ENCODE assay signal across 1 cellular context in the genomic region with DNA sequence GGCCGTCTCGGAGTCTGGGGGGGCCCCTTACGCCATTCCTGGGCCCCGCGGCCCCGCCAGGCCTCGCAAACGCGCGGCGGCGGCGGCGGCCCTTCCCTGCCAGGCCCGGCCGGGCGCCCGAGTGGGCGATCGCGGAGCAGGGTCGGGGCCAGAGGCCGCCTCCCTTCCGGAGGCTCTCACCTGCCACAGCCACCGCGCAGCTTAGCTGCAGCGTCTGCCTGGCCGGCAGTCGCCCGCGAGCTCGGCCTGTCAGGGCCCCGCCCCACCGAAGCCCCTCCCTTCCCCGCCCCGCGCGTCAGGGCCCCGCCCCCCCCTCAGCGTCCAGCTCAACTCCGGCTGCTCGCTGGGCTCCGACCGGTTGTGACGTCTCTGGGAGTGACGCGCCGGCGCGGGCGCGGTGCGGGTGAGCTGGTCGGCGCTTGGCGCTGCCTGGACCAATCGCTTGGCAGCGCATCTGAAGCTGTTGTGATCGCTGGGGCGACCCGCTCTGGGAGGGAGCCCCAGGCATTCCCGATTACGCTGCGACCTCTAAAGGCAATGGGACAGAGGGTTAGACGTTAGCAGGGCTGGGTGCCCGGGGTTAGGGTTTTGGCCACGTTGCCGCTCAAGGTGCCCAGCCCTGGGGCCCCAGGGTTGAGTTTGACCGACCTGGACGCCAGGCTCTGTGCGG.
TF ChIP-seq lines count a peak whose summit lies in the region.

A gene with protein sequence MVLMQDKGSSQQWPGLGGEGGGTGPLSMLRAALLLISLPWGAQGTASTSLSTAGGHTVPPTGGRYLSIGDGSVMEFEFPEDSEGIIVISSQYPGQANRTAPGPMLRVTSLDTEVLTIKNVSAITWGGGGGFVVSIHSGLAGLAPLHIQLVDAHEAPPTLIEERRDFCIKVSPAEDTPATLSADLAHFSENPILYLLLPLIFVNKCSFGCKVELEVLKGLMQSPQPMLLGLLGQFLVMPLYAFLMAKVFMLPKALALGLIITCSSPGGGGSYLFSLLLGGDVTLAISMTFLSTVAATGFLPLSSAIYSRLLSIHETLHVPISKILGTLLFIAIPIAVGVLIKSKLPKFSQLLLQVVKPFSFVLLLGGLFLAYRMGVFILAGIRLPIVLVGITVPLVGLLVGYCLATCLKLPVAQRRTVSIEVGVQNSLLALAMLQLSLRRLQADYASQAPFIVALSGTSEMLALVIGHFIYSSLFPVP (minus strand): TSS at position 216 of the 670 bp plus-strand sequence. CDS start 1,689 bp downstream, outside the sequence.

TF ChIP-seq in HepG2, 621 proteins besides CTCF, POLR2A, EP300 and RAD21 (continued from another document and continues in another):
- TF ChIP-seq, protein P1, sequence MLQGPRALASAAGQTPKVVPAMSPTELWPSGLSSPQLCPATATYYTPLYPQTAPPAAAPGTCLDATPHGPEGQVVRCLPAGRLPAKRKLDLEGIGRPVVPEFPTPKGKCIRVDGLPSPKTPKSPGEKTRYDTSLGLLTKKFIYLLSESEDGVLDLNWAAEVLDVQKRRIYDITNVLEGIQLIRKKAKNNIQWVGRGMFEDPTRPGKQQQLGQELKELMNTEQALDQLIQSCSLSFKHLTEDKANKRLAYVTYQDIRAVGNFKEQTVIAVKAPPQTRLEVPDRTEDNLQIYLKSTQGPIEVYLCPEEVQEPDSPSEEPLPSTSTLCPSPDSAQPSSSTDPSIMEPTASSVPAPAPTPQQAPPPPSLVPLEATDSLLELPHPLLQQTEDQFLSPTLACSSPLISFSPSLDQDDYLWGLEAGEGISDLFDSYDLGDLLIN (CRISPR knock-in tag; IDR thresholded peaks at IDR 0.05; ENCODE audit: borderline replicate concordance): no peak
- TF ChIP-seq HNRNPLL (IDR thresholded peaks at IDR 0.05; ENCODE audit: low read depth, low read length, poor library complexity, severe bottlenecking) (peak; percentile 45), ZSCAN12 (CRISPR knock-in tag; IDR thresholded peaks at IDR 0.05) (no peak), PPARG (CRISPR knock-in tag; conservative IDR thresholded peaks at IDR 0.05) (no peak), CHCHD3 (CRISPR knock-in tag; IDR thresholded peaks at IDR 0.05) (no peak), AKAP8 (CRISPR knock-in tag; IDR thresholded peaks at IDR 0.05) (no peak), POLR2G (IDR thresholded peaks at IDR 0.05; ENCODE audit: low read depth, low read length) (peak; percentile 66), SIX1 (CRISPR knock-in tag; IDR thresholded peaks at IDR 0.05; ENCODE audit: borderline replicate concordance) (no peak), PLRG1 (conservative IDR thresholded peaks at IDR 0.05) (no peak), ZNF354B (CRISPR knock-in tag; IDR thresholded peaks at IDR 0.05) (no peak), NFYC (CRISPR knock-in tag; IDR thresholded peaks at IDR 0.05) (peak; percentile 62), ZNF451 (CRISPR knock-in tag; IDR thresholded peaks at IDR 0.05) (no peak), CEBPG (CRISPR knock-in tag; IDR thresholded peaks at IDR 0.05) (no peak), NR2C2 (CRISPR knock-in tag; IDR thresholded peaks at IDR 0.05; ENCODE audit: borderline replicate concordance) (no peak), ZNF792 (CRISPR knock-in tag; IDR thresholded peaks at IDR 0.05) (no peak), MED13 (CRISPR knock-in tag; IDR thresholded peaks at IDR 0.05) (no peak), ZNF557 (CRISPR knock-in tag; IDR thresholded peaks at IDR 0.05) (no peak), BCL6 (CRISPR knock-in tag; IDR thresholded peaks at IDR 0.05) (no peak), ISL2 (CRISPR knock-in tag; IDR thresholded peaks at IDR 0.05) (no peak), ZMYM4 (CRISPR knock-in tag; IDR thresholded peaks at IDR 0.05) (no peak), MXD4 (CRISPR knock-in tag; IDR thresholded peaks at IDR 0.05) (no peak), ZNF781 (CRISPR knock-in tag; IDR thresholded peaks at IDR 0.05; ENCODE audit: borderline replicate concordance, not compliant biosample characterization) (no peak), TCF12 (IDR thresholded peaks at IDR 0.05) (no peak), TCF12 (CRISPR knock-in tag; IDR thresholded peaks at IDR 0.05) (no peak), ZNF331 (CRISPR knock-in tag; IDR thresholded peaks at IDR 0.05) (no peak), ZNF878 (CRISPR knock-in tag; IDR thresholded peaks at IDR 0.05) (no peak), RXRB (CRISPR knock-in tag; IDR thresholded peaks at IDR 0.05; ENCODE audit: borderline replicate concordance) (no peak), ARNTL (CRISPR knock-in tag; IDR thresholded peaks at IDR 0.05) (no peak), CREM (IDR thresholded peaks at IDR 0.05) (peak; percentile 22; the same call in 1 of the 2 replicates), CREM (CRISPR knock-in tag; IDR thresholded peaks at IDR 0.05) (no peak), FOSL1 (CRISPR knock-in tag; IDR thresholded peaks at IDR 0.05; ENCODE audit: borderline replicate concordance) (no peak), XBP1 (CRISPR knock-in tag; IDR thresholded peaks at IDR 0.05) (no peak), SMYD3 (CRISPR knock-in tag; IDR thresholded peaks at IDR 0.05) (no peak), ETV5 (CRISPR knock-in tag; IDR thresholded peaks at IDR 0.05; ENCODE audit: borderline replicate concordance) (no peak), ZNF577 (CRISPR knock-in tag; IDR thresholded peaks at IDR 0.05; ENCODE audit: borderline replicate concordance, low read depth) (no peak)
- TF ChIP-seq, protein P2, sequence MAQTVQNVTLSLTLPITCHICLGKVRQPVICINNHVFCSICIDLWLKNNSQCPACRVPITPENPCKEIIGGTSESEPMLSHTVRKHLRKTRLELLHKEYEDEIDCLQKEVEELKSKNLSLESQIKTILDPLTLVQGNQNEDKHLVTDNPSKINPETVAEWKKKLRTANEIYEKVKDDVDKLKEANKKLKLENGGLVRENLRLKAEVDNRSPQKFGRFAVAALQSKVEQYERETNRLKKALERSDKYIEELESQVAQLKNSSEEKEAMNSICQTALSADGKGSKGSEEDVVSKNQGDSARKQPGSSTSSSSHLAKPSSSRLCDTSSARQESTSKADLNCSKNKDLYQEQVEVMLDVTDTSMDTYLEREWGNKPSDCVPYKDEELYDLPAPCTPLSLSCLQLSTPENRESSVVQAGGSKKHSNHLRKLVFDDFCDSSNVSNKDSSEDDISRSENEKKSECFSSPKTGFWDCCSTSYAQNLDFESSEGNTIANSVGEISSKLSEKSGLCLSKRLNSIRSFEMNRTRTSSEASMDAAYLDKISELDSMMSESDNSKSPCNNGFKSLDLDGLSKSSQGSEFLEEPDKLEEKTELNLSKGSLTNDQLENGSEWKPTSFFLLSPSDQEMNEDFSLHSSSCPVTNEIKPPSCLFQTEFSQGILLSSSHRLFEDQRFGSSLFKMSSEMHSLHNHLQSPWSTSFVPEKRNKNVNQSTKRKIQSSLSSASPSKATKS (CRISPR knock-in tag; IDR thresholded peaks at IDR 0.05): no peak
- TF ChIP-seq, protein P3, sequence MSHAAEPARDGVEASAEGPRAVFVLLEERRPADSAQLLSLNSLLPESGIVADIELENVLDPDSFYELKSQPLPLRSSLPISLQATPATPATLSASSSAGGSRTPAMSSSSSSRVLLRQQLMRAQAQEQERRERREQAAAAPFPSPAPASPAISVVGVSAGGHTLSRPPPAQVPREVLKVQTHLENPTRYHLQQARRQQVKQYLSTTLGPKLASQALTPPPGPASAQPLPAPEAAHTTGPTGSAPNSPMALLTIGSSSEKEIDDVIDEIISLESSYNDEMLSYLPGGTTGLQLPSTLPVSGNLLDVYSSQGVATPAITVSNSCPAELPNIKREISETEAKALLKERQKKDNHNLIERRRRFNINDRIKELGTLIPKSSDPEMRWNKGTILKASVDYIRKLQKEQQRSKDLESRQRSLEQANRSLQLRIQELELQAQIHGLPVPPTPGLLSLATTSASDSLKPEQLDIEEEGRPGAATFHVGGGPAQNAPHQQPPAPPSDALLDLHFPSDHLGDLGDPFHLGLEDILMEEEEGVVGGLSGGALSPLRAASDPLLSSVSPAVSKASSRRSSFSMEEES (CRISPR knock-in tag; IDR thresholded peaks at IDR 0.05): no peak
- TF ChIP-seq, protein P4, sequence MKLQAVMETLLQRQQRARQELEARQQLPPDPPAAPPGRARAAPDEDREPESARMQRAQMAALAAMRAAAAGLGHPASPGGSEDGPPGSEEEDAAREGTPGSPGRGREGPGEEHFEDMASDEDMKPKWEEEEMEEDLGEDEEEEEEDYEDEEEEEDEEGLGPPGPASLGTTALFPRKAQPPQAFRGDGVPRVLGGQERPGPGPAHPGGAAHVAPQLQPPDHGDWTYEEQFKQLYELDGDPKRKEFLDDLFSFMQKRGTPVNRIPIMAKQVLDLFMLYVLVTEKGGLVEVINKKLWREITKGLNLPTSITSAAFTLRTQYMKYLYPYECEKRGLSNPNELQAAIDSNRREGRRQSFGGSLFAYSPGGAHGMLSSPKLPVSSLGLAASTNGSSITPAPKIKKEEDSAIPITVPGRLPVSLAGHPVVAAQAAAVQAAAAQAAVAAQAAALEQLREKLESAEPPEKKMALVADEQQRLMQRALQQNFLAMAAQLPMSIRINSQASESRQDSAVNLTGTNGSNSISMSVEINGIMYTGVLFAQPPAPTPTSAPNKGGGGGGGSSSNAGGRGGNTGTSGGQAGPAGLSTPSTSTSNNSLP (IDR thresholded peaks at IDR 0.05; ENCODE audit: low read depth, low read length): no peak
- TF ChIP-seq, protein P5, sequence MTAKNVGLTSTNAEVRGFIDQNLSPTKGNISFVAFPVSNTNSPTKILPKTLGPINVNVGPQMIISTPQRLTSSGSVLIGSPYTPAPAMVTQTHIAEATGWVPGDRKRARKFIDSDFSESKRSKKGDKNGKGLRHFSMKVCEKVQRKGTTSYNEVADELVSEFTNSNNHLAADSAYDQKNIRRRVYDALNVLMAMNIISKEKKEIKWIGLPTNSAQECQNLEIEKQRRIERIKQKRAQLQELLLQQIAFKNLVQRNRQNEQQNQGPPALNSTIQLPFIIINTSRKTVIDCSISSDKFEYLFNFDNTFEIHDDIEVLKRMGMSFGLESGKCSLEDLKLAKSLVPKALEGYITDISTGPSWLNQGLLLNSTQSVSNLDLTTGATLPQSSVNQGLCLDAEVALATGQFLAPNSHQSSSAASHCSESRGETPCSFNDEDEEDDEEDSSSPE (CRISPR knock-in tag; IDR thresholded peaks at IDR 0.05): peak; percentile 66; the same call in 1 of the 2 replicates
- TF ChIP-seq, protein P6, sequence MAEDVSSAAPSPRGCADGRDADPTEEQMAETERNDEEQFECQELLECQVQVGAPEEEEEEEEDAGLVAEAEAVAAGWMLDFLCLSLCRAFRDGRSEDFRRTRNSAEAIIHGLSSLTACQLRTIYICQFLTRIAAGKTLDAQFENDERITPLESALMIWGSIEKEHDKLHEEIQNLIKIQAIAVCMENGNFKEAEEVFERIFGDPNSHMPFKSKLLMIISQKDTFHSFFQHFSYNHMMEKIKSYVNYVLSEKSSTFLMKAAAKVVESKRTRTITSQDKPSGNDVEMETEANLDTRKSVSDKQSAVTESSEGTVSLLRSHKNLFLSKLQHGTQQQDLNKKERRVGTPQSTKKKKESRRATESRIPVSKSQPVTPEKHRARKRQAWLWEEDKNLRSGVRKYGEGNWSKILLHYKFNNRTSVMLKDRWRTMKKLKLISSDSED (CRISPR knock-in tag; IDR thresholded peaks at IDR 0.05): no peak
- TF ChIP-seq, protein P7, sequence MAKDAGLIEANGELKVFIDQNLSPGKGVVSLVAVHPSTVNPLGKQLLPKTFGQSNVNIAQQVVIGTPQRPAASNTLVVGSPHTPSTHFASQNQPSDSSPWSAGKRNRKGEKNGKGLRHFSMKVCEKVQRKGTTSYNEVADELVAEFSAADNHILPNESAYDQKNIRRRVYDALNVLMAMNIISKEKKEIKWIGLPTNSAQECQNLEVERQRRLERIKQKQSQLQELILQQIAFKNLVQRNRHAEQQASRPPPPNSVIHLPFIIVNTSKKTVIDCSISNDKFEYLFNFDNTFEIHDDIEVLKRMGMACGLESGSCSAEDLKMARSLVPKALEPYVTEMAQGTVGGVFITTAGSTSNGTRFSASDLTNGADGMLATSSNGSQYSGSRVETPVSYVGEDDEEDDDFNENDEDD (CRISPR knock-in tag; IDR thresholded peaks at IDR 0.05; ENCODE audit: borderline replicate concordance): no peak
- TF ChIP-seq, protein P8, sequence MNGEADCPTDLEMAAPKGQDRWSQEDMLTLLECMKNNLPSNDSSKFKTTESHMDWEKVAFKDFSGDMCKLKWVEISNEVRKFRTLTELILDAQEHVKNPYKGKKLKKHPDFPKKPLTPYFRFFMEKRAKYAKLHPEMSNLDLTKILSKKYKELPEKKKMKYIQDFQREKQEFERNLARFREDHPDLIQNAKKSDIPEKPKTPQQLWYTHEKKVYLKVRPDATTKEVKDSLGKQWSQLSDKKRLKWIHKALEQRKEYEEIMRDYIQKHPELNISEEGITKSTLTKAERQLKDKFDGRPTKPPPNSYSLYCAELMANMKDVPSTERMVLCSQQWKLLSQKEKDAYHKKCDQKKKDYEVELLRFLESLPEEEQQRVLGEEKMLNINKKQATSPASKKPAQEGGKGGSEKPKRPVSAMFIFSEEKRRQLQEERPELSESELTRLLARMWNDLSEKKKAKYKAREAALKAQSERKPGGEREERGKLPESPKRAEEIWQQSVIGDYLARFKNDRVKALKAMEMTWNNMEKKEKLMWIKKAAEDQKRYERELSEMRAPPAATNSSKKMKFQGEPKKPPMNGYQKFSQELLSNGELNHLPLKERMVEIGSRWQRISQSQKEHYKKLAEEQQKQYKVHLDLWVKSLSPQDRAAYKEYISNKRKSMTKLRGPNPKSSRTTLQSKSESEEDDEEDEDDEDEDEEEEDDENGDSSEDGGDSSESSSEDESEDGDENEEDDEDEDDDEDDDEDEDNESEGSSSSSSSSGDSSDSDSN (CRISPR knock-in tag; IDR thresholded peaks at IDR 0.05): peak; percentile 55; the same call in 1 of the 2 replicates
- TF ChIP-seq, protein P9, sequence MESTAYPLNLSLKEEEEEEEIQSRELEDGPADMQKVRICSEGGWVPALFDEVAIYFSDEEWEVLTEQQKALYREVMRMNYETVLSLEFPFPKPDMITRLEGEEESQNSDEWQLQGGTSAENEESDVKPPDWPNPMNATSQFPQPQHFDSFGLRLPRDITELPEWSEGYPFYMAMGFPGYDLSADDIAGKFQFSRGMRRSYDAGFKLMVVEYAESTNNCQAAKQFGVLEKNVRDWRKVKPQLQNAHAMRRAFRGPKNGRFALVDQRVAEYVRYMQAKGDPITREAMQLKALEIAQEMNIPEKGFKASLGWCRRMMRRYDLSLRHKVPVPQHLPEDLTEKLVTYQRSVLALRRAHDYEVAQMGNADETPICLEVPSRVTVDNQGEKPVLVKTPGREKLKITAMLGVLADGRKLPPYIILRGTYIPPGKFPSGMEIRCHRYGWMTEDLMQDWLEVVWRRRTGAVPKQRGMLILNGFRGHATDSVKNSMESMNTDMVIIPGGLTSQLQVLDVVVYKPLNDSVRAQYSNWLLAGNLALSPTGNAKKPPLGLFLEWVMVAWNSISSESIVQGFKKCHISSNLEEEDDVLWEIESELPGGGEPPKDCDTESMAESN (CRISPR knock-in tag; conservative IDR thresholded peaks at IDR 0.05): peak; percentile 21; the same call in 1 of the 2 replicates
